2 cellular contexts compared by ENCODE assay signal in the genomic region with DNA sequence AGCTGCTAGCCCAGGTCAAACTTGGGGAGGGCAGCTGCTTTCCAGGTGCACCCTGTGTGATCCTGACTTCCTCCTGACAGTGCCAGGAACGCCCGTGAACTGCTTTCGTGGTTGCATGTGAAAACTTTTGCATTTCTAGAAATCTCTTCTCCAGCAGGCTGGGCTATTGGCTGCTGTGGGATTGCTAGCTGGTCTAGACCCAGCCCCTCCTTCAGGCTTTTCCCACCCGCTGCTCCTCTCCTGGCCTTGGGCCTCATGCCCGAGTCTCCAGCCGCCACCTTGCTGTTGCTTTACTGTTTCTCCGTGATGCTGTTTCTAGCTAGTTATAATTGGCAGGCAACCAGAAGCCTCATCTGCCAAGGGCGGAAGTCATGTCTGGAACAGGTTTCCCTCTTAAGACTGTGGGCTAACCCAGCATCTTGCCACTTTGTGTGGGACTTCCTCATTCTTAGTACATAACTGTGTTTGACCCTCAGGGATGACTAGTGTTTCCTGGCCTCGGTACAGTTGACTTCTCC.
TF ChIP-seq lines count a peak whose summit lies in the region.

No MANE protein-coding gene starts in this region.

TF ChIP-seq in SK-N-SH treated with all-trans-retinoic acid at 6 μM for 48 hours, 23 proteins besides CTCF, POLR2A, EP300 and RAD21:
- TF ChIP-seq, protein P1, sequence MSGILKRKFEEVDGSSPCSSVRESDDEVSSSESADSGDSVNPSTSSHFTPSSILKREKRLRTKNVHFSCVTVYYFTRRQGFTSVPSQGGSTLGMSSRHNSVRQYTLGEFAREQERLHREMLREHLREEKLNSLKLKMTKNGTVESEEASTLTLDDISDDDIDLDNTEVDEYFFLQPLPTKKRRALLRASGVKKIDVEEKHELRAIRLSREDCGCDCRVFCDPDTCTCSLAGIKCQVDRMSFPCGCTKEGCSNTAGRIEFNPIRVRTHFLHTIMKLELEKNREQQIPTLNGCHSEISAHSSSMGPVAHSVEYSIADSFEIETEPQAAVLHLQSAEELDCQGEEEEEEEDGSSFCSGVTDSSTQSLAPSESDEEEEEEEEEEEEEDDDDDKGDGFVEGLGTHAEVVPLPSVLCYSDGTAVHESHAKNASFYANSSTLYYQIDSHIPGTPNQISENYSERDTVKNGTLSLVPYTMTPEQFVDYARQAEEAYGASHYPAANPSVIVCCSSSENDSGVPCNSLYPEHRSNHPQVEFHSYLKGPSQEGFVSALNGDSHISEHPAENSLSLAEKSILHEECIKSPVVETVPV (CRISPR knock-in tag; IDR thresholded peaks at IDR 0.05) = no peak
- no peak for TF ChIP-seq ARNTL (CRISPR knock-in tag; IDR thresholded peaks at IDR 0.05; ENCODE audit: borderline replicate concordance, low read depth)
- TF ChIP-seq TCF4 (CRISPR knock-in tag; IDR thresholded peaks at IDR 0.05; ENCODE audit: borderline replicate concordance) = no peak
- TF ChIP-seq, protein P2, sequence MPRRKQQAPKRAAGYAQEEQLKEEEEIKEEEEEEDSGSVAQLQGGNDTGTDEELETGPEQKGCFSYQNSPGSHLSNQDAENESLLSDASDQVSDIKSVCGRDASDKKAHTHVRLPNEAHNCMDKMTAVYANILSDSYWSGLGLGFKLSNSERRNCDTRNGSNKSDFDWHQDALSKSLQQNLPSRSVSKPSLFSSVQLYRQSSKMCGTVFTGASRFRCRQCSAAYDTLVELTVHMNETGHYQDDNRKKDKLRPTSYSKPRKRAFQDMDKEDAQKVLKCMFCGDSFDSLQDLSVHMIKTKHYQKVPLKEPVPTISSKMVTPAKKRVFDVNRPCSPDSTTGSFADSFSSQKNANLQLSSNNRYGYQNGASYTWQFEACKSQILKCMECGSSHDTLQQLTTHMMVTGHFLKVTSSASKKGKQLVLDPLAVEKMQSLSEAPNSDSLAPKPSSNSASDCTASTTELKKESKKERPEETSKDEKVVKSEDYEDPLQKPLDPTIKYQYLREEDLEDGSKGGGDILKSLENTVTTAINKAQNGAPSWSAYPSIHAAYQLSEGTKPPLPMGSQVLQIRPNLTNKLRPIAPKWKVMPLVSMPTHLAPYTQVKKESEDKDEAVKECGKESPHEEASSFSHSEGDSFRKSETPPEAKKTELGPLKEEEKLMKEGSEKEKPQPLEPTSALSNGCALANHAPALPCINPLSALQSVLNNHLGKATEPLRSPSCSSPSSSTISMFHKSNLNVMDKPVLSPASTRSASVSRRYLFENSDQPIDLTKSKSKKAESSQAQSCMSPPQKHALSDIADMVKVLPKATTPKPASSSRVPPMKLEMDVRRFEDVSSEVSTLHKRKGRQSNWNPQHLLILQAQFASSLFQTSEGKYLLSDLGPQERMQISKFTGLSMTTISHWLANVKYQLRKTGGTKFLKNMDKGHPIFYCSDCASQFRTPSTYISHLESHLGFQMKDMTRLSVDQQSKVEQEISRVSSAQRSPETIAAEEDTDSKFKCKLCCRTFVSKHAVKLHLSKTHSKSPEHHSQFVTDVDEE (CRISPR knock-in tag; IDR thresholded peaks at IDR 0.05) = no peak
- TF ChIP-seq, protein P3, sequence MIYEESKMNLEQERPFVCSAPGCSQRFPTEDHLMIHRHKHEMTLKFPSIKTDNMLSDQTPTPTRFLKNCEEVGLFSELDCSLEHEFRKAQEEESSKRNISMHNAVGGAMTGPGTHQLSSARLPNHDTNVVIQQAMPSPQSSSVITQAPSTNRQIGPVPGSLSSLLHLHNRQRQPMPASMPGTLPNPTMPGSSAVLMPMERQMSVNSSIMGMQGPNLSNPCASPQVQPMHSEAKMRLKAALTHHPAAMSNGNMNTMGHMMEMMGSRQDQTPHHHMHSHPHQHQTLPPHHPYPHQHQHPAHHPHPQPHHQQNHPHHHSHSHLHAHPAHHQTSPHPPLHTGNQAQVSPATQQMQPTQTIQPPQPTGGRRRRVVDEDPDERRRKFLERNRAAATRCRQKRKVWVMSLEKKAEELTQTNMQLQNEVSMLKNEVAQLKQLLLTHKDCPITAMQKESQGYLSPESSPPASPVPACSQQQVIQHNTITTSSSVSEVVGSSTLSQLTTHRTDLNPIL (CRISPR knock-in tag; IDR thresholded peaks at IDR 0.05; ENCODE audit: low read depth) = no peak
- no peak for TF ChIP-seq RARB (CRISPR knock-in tag; IDR thresholded peaks at IDR 0.05)
- no peak for TF ChIP-seq ZNF565 (CRISPR knock-in tag; conservative IDR thresholded peaks at IDR 0.05; ENCODE audit: low read depth)
- TF ChIP-seq PPARA (CRISPR knock-in tag; IDR thresholded peaks at IDR 0.05; ENCODE audit: borderline replicate concordance) = no peak
- no peak for TF ChIP-seq TOX (CRISPR knock-in tag; IDR thresholded peaks at IDR 0.05; ENCODE audit: borderline replicate concordance)
- no peak for TF ChIP-seq SNAI2 (CRISPR knock-in tag; IDR thresholded peaks at IDR 0.05)
- no peak for TF ChIP-seq ZFP3 (CRISPR knock-in tag; IDR thresholded peaks at IDR 0.05)
- TF ChIP-seq, protein P4, sequence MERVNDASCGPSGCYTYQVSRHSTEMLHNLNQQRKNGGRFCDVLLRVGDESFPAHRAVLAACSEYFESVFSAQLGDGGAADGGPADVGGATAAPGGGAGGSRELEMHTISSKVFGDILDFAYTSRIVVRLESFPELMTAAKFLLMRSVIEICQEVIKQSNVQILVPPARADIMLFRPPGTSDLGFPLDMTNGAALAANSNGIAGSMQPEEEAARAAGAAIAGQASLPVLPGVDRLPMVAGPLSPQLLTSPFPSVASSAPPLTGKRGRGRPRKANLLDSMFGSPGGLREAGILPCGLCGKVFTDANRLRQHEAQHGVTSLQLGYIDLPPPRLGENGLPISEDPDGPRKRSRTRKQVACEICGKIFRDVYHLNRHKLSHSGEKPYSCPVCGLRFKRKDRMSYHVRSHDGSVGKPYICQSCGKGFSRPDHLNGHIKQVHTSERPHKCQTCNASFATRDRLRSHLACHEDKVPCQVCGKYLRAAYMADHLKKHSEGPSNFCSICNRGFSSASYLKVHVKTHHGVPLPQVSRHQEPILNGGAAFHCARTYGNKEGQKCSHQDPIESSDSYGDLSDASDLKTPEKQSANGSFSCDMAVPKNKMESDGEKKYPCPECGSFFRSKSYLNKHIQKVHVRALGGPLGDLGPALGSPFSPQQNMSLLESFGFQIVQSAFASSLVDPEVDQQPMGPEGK (CRISPR knock-in tag; IDR thresholded peaks at IDR 0.05; ENCODE audit: borderline replicate concordance) = no peak
- no peak for TF ChIP-seq ZC3H10 (CRISPR knock-in tag; IDR thresholded peaks at IDR 0.05)
- no peak for TF ChIP-seq ZNF70 (CRISPR knock-in tag; IDR thresholded peaks at IDR 0.05)
- no peak for TF ChIP-seq CSDC2 (CRISPR knock-in tag; IDR thresholded peaks at IDR 0.05)
- TF ChIP-seq ZNF8 (CRISPR knock-in tag; IDR thresholded peaks at IDR 0.05) = no peak
- TF ChIP-seq ESRRG (CRISPR knock-in tag; IDR thresholded peaks at IDR 0.05) = no peak
- no peak for TF ChIP-seq GLIS3 (CRISPR knock-in tag; IDR thresholded peaks at IDR 0.05)
- TF ChIP-seq ZFP30 (CRISPR knock-in tag; IDR thresholded peaks at IDR 0.05) = no peak

TF ChIP-seq in GM12878, 131 proteins besides CTCF, POLR2A, EP300 and RAD21 (continued from another document and continues in another):
- TF ChIP-seq, protein P5, sequence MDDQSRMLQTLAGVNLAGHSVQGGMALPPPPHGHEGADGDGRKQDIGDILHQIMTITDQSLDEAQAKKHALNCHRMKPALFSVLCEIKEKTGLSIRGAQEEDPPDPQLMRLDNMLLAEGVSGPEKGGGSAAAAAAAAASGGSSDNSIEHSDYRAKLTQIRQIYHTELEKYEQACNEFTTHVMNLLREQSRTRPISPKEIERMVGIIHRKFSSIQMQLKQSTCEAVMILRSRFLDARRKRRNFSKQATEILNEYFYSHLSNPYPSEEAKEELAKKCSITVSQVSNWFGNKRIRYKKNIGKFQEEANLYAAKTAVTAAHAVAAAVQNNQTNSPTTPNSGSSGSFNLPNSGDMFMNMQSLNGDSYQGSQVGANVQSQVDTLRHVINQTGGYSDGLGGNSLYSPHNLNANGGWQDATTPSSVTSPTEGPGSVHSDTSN (IDR thresholded peaks at IDR 0.05; ENCODE audit: insufficient replicate concordance, low read depth, low read length) = no peak
- TF ChIP-seq NR2F1 (conservative IDR thresholded peaks at IDR 0.05) = no peak
- no peak for TF ChIP-seq CEBPB (IDR thresholded peaks at IDR 0.05; ENCODE audit: borderline replicate concordance in 1 of 2, low read depth in 2 of 2, low read length in 2 of 2)
- TF ChIP-seq, protein P6, sequence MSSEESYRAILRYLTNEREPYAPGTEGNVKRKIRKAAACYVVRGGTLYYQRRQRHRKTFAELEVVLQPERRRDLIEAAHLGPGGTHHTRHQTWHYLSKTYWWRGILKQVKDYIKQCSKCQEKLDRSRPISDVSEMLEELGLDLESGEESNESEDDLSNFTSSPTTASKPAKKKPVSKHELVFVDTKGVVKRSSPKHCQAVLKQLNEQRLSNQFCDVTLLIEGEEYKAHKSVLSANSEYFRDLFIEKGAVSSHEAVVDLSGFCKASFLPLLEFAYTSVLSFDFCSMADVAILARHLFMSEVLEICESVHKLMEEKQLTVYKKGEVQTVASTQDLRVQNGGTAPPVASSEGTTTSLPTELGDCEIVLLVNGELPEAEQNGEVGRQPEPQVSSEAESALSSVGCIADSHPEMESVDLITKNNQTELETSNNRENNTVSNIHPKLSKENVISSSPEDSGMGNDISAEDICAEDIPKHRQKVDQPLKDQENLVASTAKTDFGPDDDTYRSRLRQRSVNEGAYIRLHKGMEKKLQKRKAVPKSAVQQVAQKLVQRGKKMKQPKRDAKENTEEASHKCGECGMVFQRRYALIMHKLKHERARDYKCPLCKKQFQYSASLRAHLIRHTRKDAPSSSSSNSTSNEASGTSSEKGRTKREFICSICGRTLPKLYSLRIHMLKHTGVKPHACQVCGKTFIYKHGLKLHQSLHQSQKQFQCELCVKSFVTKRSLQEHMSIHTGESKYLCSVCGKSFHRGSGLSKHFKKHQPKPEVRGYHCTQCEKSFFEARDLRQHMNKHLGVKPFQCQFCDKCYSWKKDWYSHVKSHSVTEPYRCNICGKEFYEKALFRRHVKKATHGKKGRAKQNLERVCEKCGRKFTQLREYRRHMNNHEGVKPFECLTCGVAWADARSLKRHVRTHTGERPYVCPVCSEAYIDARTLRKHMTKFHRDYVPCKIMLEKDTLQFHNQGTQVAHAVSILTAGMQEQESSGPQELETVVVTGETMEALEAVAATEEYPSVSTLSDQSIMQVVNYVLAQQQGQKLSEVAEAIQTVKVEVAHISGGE (CRISPR knock-in tag; IDR thresholded peaks at IDR 0.05) = no peak
- TF ChIP-seq CREB1 (IDR thresholded peaks at IDR 0.05; ENCODE audit: low read depth) = no peak
- TF ChIP-seq IRF4 (IDR thresholded peaks at IDR 0.05; ENCODE audit: low read depth, low read length) = peak; percentile 36; the same call in 1 of the 2 replicates
- no peak for TF ChIP-seq HCFC1 (IDR thresholded peaks at IDR 0.05; ENCODE audit: low read length)
- no peak for TF ChIP-seq NFXL1 (IDR thresholded peaks at IDR 0.05; ENCODE audit: borderline replicate concordance)
- TF ChIP-seq, protein P7, sequence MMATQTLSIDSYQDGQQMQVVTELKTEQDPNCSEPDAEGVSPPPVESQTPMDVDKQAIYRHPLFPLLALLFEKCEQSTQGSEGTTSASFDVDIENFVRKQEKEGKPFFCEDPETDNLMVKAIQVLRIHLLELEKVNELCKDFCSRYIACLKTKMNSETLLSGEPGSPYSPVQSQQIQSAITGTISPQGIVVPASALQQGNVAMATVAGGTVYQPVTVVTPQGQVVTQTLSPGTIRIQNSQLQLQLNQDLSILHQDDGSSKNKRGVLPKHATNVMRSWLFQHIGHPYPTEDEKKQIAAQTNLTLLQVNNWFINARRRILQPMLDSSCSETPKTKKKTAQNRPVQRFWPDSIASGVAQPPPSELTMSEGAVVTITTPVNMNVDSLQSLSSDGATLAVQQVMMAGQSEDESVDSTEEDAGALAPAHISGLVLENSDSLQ (IDR thresholded peaks at IDR 0.05) = peak; percentile 73
- peak; percentile 44; the same call in 1 of the 2 replicates for TF ChIP-seq MTA3 (IDR thresholded peaks at IDR 0.05; ENCODE audit: borderline replicate concordance, low read length)
- peak in 1 of 2 experiments; percentile 90; a peak in 2 of 4 replicates for TF ChIP-seq ETV6 (conservative IDR thresholded peaks at IDR 0.05 in 1 of 2, IDR thresholded peaks at IDR 0.05 in 1 of 2; ENCODE audit: borderline replicate concordance in 1 of 2, low read depth in 1 of 2)
- TF ChIP-seq BACH1 (IDR thresholded peaks at IDR 0.05; ENCODE audit: borderline replicate concordance) = no peak
- TF ChIP-seq, protein P8, sequence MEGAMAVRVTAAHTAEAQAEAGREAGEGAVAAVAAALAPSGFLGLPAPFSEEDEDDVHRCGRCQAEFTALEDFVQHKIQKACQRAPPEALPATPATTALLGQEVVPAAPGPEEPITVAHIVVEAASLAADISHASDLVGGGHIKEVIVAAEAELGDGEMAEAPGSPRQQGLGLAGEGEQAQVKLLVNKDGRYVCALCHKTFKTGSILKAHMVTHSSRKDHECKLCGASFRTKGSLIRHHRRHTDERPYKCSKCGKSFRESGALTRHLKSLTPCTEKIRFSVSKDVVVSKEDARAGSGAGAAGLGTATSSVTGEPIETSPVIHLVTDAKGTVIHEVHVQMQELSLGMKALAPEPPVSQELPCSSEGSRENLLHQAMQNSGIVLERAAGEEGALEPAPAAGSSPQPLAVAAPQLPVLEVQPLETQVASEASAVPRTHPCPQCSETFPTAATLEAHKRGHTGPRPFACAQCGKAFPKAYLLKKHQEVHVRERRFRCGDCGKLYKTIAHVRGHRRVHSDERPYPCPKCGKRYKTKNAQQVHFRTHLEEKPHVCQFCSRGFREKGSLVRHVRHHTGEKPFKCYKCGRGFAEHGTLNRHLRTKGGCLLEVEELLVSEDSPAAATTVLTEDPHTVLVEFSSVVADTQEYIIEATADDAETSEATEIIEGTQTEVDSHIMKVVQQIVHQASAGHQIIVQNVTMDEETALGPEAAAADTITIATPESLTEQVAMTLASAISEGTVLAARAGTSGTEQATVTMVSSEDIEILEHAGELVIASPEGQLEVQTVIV (IDR thresholded peaks at IDR 0.05; ENCODE audit: borderline replicate concordance, partially characterized antibody) = no peak
- TF ChIP-seq SRF (IDR thresholded peaks at IDR 0.05; ENCODE audit: low read depth in 2 of 2, low read length in 2 of 2) = no peak
- no peak for TF ChIP-seq MYB (IDR thresholded peaks at IDR 0.05; ENCODE audit: borderline replicate concordance, low read depth, low read length)
- no peak for TF ChIP-seq ZNF274 (IDR thresholded peaks at IDR 0.05; ENCODE audit: insufficient read depth, insufficient read length)
- TF ChIP-seq RELA (IDR thresholded peaks at IDR 0.05; ENCODE audit: borderline replicate concordance, partially characterized antibody) = no peak
- no peak for TF ChIP-seq ZNF217 (IDR thresholded peaks at IDR 0.05)
- TF ChIP-seq CBFB (IDR thresholded peaks at IDR 0.05; ENCODE audit: low read depth) = 0 out of 2 replicates have a peak, but pooled peaks have one; percentile 44
- peak; percentile 39; the same call in 1 of the 2 replicates for TF ChIP-seq BCL11A (IDR thresholded peaks at IDR 0.05; ENCODE audit: low read depth, low read length)
- TF ChIP-seq SMAD1 (IDR thresholded peaks at IDR 0.05; ENCODE audit: low read depth, partially characterized antibody) = no peak
- no peak for TF ChIP-seq RAD51 (IDR thresholded peaks at IDR 0.05)
- no peak for TF ChIP-seq LARP7 (IDR thresholded peaks at IDR 0.05)
- peak; percentile 88 for TF ChIP-seq EED (IDR thresholded peaks at IDR 0.05; ENCODE audit: low read depth)
- no peak for TF ChIP-seq ATF7 (IDR thresholded peaks at IDR 0.05; ENCODE audit: low read depth)
- peak; percentile 40; the same call in 1 of the 2 replicates for TF ChIP-seq CHD2 (IDR thresholded peaks at IDR 0.05; ENCODE audit: borderline replicate concordance, low read depth, low read length)
